In the genomic region with DNA sequence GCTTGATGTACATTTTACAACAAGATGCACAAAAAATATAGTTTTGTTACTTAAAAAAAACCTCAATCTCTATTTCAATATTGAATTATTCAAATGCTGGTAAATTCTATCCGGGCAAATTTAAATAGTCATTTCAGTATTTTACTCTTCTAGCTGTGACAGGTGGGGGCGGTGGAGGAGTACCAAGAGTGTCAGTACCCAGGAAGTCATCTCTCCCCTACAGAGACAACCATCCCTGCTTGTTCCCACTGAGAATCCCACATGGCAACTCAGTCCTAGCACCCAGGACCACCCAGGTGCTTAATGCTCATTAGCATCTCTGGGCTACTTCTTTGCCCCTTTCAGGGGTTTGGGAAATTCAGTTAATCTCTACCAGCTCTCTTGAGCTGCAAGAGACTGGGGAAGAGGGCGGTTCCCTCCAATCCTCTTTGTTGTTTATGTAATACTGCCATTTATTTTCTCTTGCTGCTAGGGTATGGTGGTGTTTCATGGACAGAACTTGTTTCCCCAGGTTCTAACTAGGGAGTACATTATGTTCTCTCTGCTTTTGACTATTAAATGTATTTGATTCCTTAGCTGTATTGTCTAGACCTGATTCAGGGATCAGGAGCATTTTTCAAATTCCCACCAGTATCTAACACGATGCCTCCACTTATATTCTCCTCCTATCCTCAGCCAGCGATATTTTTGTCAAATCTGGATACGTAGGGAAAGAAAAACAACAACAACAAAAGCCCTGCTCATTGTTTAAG, we compare ENCODE assay signal across 16 cellular contexts.
A peak's percentile ranks its signal among the peaks of the same experiment; 100 is the strongest.
DNase-seq lines count a peak whose midpoint lies in the region; ATAC-seq and TF ChIP-seq lines count a peak whose summit lies in the region.
"Had no signal": no experiment of that assay in that cellular context is flagged by ENCODE, and none has a peak within 500 bp of the region (broad histone marks: within the 10 kb centered on the region; RNA-seq: fewer than 3 reads in every experiment).

No MANE protein-coding gene starts in this region.

- H3K9me3 ChIP-seq in breast epithelium (no peaks in the 10 kb centered on the region), mesenchymal stem cell (ENCODE audit: control insufficient read depth, low read length) (no peaks in the 10 kb centered on the region), transverse colon (no peaks in the 10 kb centered on the region)
- H3K9me3 ChIP-seq: BLaER1 treated with 17β-estradiol and CSF1 and Interleukin-3, amounts not matched to agents 10 nM and 100 nM had no signal

- CTCF ChIA-PET in MCF 10A (lab: Yijun Ruan, JAX), result no interaction called here

- POLR2A ChIA-PET in MCF 10A (lab: Yijun Ruan, JAX), result interaction anchor here (1.0 kb wide), 1 partner anchor 1071 kb away, joined by 3 read pairs; no protein-coding TSS in a partner anchor

- H3K9ac ChIP-seq in mesenchymal stem cell (ENCODE audit: low read length), result no peak overlapping the region
- H3K9ac ChIP-seq: BLaER1 treated with 17β-estradiol and CSF1 and Interleukin-3, amounts not matched to agents 10 nM and 100 nM had no signal

- no peak overlapping the region for H2AK5ac ChIP-seq in mesenchymal stem cell (ENCODE audit: low read length, severe bottlenecking)

- H3K9me3 Mint-ChIP-seq in MCF 10A (ENCODE audit: unreplicated experiment) (no peaks in the 10 kb centered on the region), type B pancreatic cell (no peaks in the 10 kb centered on the region)

- H3K4me3 ChIP-seq in breast epithelium (peak overlapping the region in 1 of 3 donors; percentile 29), mesenchymal stem cell (ENCODE audit: insufficient read depth in 1 of 2, low read depth in 1 of 2, low read length in 2 of 2) (no peak overlapping the region), transverse colon (no peak overlapping the region)
- H3K4me3 ChIP-seq: BLaER1 treated with 17β-estradiol and CSF1 and Interleukin-3, amounts not matched to agents 10 nM and 100 nM had no signal

- ATAC-seq in sciatic nerve (no peak), GM19397 (IDR thresholded peaks at IDR 0.05; ENCODE audit: unreplicated experiment) (no peak)
- ATAC-seq: HCT116 had no signal

- H3K79me1 ChIP-seq in mesenchymal stem cell (replicated peaks; ENCODE audit: low read length, poor library complexity, severe bottlenecking), result no peaks in the 10 kb centered on the region

- H3K4me1 ChIP-seq in breast epithelium (no peaks in the 10 kb centered on the region), mesenchymal stem cell (ENCODE audit: control insufficient read depth, insufficient read depth, low read depth, low read length) (no peaks in the 10 kb centered on the region), transverse colon (no peaks in the 10 kb centered on the region)
- H3K4me1 ChIP-seq: BLaER1 treated with 17β-estradiol and CSF1 and Interleukin-3, amounts not matched to agents 10 nM and 100 nM had no signal

- intact Hi-C loops in MCF 10A (cut with micrococcal nuclease) (no loop called here), breast epithelium (cut with DNase I; ENCODE audit: low total_unique reads) (no loop called here), sciatic nerve (cut with DNase I) (no loop called here), transverse colon (cut with DNase I; ENCODE audit: low total_unique reads) (no loop called here)

- H3K14ac ChIP-seq in mesenchymal stem cell (ENCODE audit: low read length in 2 of 2), result no peak overlapping the region

- H2BK12ac ChIP-seq in mesenchymal stem cell (ENCODE audit: low read length in 2 of 2), result no peak overlapping the region

- no peak overlapping the region for H3K4ac ChIP-seq in mesenchymal stem cell (ENCODE audit: low read depth in 1 of 2, low read length in 2 of 2)

- H3K36me3 Mint-ChIP-seq in MCF 10A (ENCODE audit: insufficient read depth, unreplicated experiment), result no peaks in the 10 kb centered on the region
- H3K36me3 Mint-ChIP-seq in type B pancreatic cell, result no peaks in the 10 kb centered on the region
- H3K36me3 Mint-ChIP-seq: CD8-positive, alpha-beta memory T cell had no signal

- H2BK15ac ChIP-seq in mesenchymal stem cell (ENCODE audit: low read depth, poor library complexity, severe bottlenecking), result no peak overlapping the region

- no peak overlapping the region for H2AFZ ChIP-seq in mesenchymal stem cell (ENCODE audit: low read depth, low read length)

- no peak overlapping the region for H3K18ac ChIP-seq in mesenchymal stem cell (ENCODE audit: low read depth in 1 of 2, low read length in 2 of 2)

- no peaks in the 10 kb centered on the region for H3K36me3 ChIP-seq in breast epithelium
- H3K36me3 ChIP-seq in mesenchymal stem cell (ENCODE audit: control insufficient read depth in 1 of 2, insufficient read depth in 2 of 2, low read depth in 1 of 2, low read length in 2 of 2), result no peaks in the 10 kb centered on the region
- no peaks in the 10 kb centered on the region for H3K36me3 ChIP-seq in transverse colon
- H3K36me3 ChIP-seq: BLaER1 treated with 17β-estradiol and CSF1 and Interleukin-3, amounts not matched to agents 10 nM and 100 nM had no signal

- no peak overlapping the region for H2BK5ac ChIP-seq in mesenchymal stem cell (ENCODE audit: low read depth, low read length, poor library complexity, severe bottlenecking)

- peak overlapping the region; percentile 63 for H3K4me3 Mint-ChIP-seq in MCF 10A (ENCODE audit: unreplicated experiment)
- peak overlapping the region; percentile 38 for H3K4me3 Mint-ChIP-seq in type B pancreatic cell
- H3K4me3 Mint-ChIP-seq: CD8-positive, alpha-beta memory T cell had no signal

- no peak for DNase-seq in MCF 10A (ENCODE audit: unreplicated experiment)
- no peak for DNase-seq in breast epithelium (ENCODE audit: low spot score in 2 of 2)
- peak in 35 of 61 donors; percentile 1 to 71 (median 23) for DNase-seq in caudate nucleus (lab: John Stamatoyannopoulos, UW)
- no peak for DNase-seq in mesenchymal stem cell
- no peak for DNase-seq in type B pancreatic cell (ENCODE audit: extremely low spot score, unreplicated experiment)
- DNase-seq in sciatic nerve (ENCODE audit: low spot score), result no peak
- DNase-seq in transverse colon, result no peak
- DNase-seq: 8988T; CD8-positive, alpha-beta memory T cell; DMS79 treated with DMSO at 0.1 percent for 48 hours; IMR-90; Karpas-422; NCI-H187 treated with DMSO at 0.1 percent for 48 hours had no signal

- in situ Hi-C loops in transverse colon (cut with MboI; ENCODE audit: low pct_ligation_motif_present in 1 of 4, low pct_unique_long_range_greater_than_20kb in 1 of 4, low sequenced_read_pairs in 3 of 4), result no loop called here

- peak overlapping the region; percentile 54 for H4K8ac ChIP-seq in mesenchymal stem cell (ENCODE audit: low read length)

- no peak overlapping the region for H4K91ac ChIP-seq in mesenchymal stem cell (ENCODE audit: low read length)

- H3K27ac ChIP-seq in breast epithelium, result no peak overlapping the region
- H3K27ac ChIP-seq in caudate nucleus (ENCODE audit: low read depth, low read length), result peak overlapping the region; percentile 9
- H3K27ac ChIP-seq in mesenchymal stem cell (ENCODE audit: low read length, poor library complexity, severe bottlenecking), result no peak overlapping the region
- H3K27ac ChIP-seq in transverse colon, result no peak overlapping the region
- H3K27ac ChIP-seq: BLaER1 treated with 17β-estradiol and CSF1 and Interleukin-3, amounts not matched to agents 10 nM and 100 nM had no signal

- no peak overlapping the region for H2BK120ac ChIP-seq in mesenchymal stem cell (ENCODE audit: low read depth, low read length)

- no peak for TF ChIP-seq EP300 in transverse colon (IDR thresholded peaks at IDR 0.05; ENCODE audit: low read depth)

- 92% methylated on average over 5 of the region's 6 CpGs for WGBS in mesenchymal stem cell
- 58 to 77% methylated on average over 4 to 6 of the region's 6 CpGs for WGBS in transverse colon (ENCODE audit: low coverage in 1 of 2), 2 donors

- H3K23ac ChIP-seq in mesenchymal stem cell (ENCODE audit: low read length in 2 of 2), result no peak overlapping the region

- H3K27me3 ChIP-seq in breast epithelium (no peaks in the 10 kb centered on the region), mesenchymal stem cell (ENCODE audit: control insufficient read depth in 1 of 2, insufficient read depth in 1 of 2, low read length in 2 of 2) (no peaks in the 10 kb centered on the region), transverse colon (no peaks in the 10 kb centered on the region)
- H3K27me3 ChIP-seq: BLaER1 treated with 17β-estradiol and CSF1 and Interleukin-3, amounts not matched to agents 10 nM and 100 nM had no signal

- TF ChIP-seq CTCF in MCF 10A (IDR thresholded peaks at IDR 0.05; ENCODE audit: unreplicated experiment) (no peak), breast epithelium (IDR thresholded peaks at IDR 0.05) (no peak), type B pancreatic cell (conservative IDR thresholded peaks at IDR 0.05) (no peak), transverse colon (IDR thresholded peaks at IDR 0.05) (no peak)

- H3K4me2 ChIP-seq in mesenchymal stem cell (ENCODE audit: low read length, poor library complexity, severe bottlenecking), result no peak overlapping the region
- H3K4me2 ChIP-seq: BLaER1 treated with 17β-estradiol and CSF1 and Interleukin-3, amounts not matched to agents 10 nM and 100 nM had no signal

- peak overlapping the region; percentile 75 for H3K27ac Mint-ChIP-seq in MCF 10A (ENCODE audit: low read depth, unreplicated experiment)
- peak overlapping the region; percentile 80 for H3K27ac Mint-ChIP-seq in type B pancreatic cell
- H3K27ac Mint-ChIP-seq: CD8-positive, alpha-beta memory T cell had no signal

- H3K27me3 Mint-ChIP-seq in MCF 10A (ENCODE audit: insufficient read depth, unreplicated experiment) (no peaks in the 10 kb centered on the region), type B pancreatic cell (no peaks in the 10 kb centered on the region)
- H3K27me3 Mint-ChIP-seq: CD8-positive, alpha-beta memory T cell had no signal

- TF ChIP-seq POLR2A in breast epithelium (IDR thresholded peaks at IDR 0.05) (no peak), transverse colon (IDR thresholded peaks at IDR 0.05) (no peak)

- H3K4me1 Mint-ChIP-seq in MCF 10A (ENCODE audit: insufficient read depth, unreplicated experiment) (peaks cover 14% of the 10 kb centered on the region), type B pancreatic cell (ENCODE audit: unreplicated experiment) (peaks cover 10% of the 10 kb centered on the region)
- H3K4me1 Mint-ChIP-seq: CD8-positive, alpha-beta memory T cell had no signal

- no TSS peak for BruUV-seq in MCF 10A (replicated peaks; lab: Mats Ljungman, UMichigan)

Comparison
In these comparisons a context has a peak if more than half of its experiments do, and no peak if none do; other contexts are left out.
1. DNase-seq: peak in caudate nucleus (35 of 61); none in MCF 10A (single experiment), breast epithelium (0 of 2), mesenchymal stem cell (single experiment), type B pancreatic cell (single experiment), sciatic nerve (single experiment) and transverse colon (single experiment).